Comparison of ENCODE assay signal across 8 cellular contexts in the genomic region with DNA sequence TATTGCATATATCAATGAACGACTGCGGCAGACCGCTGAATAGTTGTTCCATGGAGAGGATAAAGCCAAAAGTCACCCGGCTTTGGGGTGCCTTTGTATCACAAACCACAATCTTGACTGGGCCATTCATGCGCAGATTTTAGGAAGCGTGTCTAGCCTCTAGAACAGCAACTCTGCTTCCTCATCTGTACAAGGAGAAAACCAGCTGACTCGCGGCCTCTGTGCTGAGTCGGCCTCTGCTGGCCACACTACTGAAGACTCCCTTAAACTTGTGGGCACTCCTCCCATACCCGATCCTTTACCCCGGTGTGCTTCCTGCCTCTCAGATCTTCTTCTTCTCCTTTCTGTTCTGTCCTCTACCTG. TPM values are rescaled to one million over a fixed set of nuclear protein-coding genes. Genes with fewer than 3 reads are reported as not detected.
A peak's percentile ranks its signal among the peaks of the same experiment; 100 is the strongest.
DNase-seq lines count a peak whose midpoint lies in the region; ATAC-seq, FAIRE-seq and TF ChIP-seq lines count a peak whose summit lies in the region.

No MANE protein-coding gene starts in this region.

- peak overlapping the region; percentile 83 for H3K27ac Mint-ChIP-seq in activated naive CD8-positive, alpha-beta T cell treated with anti-CD3 and anti-CD28 coated beads, Interleukin-2, amount 50 U/mL, for 24 hours

- POLR2A ChIA-PET in HCT116 (lab: Charles Lee) = no interaction called here

- H3K9me3 Mint-ChIP-seq in activated naive CD8-positive, alpha-beta T cell treated with anti-CD3 and anti-CD28 coated beads, Interleukin-2, amount 50 U/mL, for 24 hours = peaks cover 7% of the 10 kb centered on the region

- H4K20me1 ChIP-seq in HCT116 (ENCODE audit: insufficient read depth) = no peaks in the 10 kb centered on the region
- no peaks in the 10 kb centered on the region for H4K20me1 ChIP-seq in hepatocyte (ENCODE audit: insufficient read depth, poor library complexity, severe bottlenecking)

- peak; percentile 15 for TF ChIP-seq CTCF in GM12865 (IDR thresholded peaks at IDR 0.05; ENCODE audit: insufficient read depth, low read depth, low read length, missing control alignments)
- TF ChIP-seq CTCF in HCT116 (IDR thresholded peaks at IDR 0.05 in 2 of 3, conservative IDR thresholded peaks at IDR 0.05 in 1 of 3; ENCODE audit: borderline replicate concordance in 1 of 3, insufficient read depth in 1 of 3, low read depth in 2 of 3, low read length in 2 of 3) = peak in 1 of 3 experiments; percentile 4; a peak in 1 of 6 replicates
- TF ChIP-seq CTCF in hepatocyte (IDR thresholded peaks at IDR 0.05; ENCODE audit: poor library complexity) = peak; percentile 11
- TF ChIP-seq CTCF in retinal pigment epithelial cell (conservative IDR thresholded peaks at IDR 0.05; ENCODE audit: low read depth, low read length) = no peak
- no peak for TF ChIP-seq CTCF in D721Med (IDR thresholded peaks at IDR 0.05; ENCODE audit: insufficient read depth, missing control alignments)

- H2AFZ ChIP-seq in HCT116 (ENCODE audit: low read depth, low read length, poor library complexity, severe bottlenecking) (no peak overlapping the region), hepatocyte (peak overlapping the region; percentile 87)

- TF ChIP-seq RAD21 in HCT116 (IDR thresholded peaks at IDR 0.05; ENCODE audit: low read depth) = peak; percentile 39

- RAD21 ChIA-PET in HCT116 (lab: Charles Lee; ENCODE audit: low non-redundant PET in 1 of 2, low total read pairs in 2 of 2, uncharacterized antibody in 2 of 2, unreplicated experiment in 2 of 2) = interaction anchor here in 1 of 2 experiments (0.6 kb wide), 1 partner anchor 45 kb away, joined by 3 read pairs; no protein-coding TSS in a partner anchor

- peak overlapping the region; percentile 52 for H3K4me3 Mint-ChIP-seq in activated naive CD8-positive, alpha-beta T cell treated with anti-CD3 and anti-CD28 coated beads, Interleukin-2, amount 50 U/mL, for 24 hours

- peaks cover 4% of the 10 kb centered on the region for H3K27me3 Mint-ChIP-seq in activated naive CD8-positive, alpha-beta T cell treated with anti-CD3 and anti-CD28 coated beads, Interleukin-2, amount 50 U/mL, for 24 hours

- H3K4me2 ChIP-seq in HCT116 (ENCODE audit: low read length) (no peak overlapping the region), hepatocyte (peak overlapping the region; percentile 95)

- H3K27ac ChIP-seq in HCT116 (ENCODE audit: low read depth, low read length) = no peak overlapping the region
- no peak overlapping the region for H3K27ac ChIP-seq in hepatocyte

- H3K4me1 ChIP-seq in HCT116 (ENCODE audit: control insufficient read depth in 1 of 2, insufficient read depth in 2 of 2, low read length in 2 of 2) (no peaks in the 10 kb centered on the region), hepatocyte (ENCODE audit: insufficient read depth) (peaks cover 9% of the 10 kb centered on the region)

- peaks cover 28% of the 10 kb centered on the region for H3K4me1 Mint-ChIP-seq in activated naive CD8-positive, alpha-beta T cell treated with anti-CD3 and anti-CD28 coated beads, Interleukin-2, amount 50 U/mL, for 24 hours

- no peak for FAIRE-seq in D721Med (lab: Jason Lieb, UNC)

- H3K79me2 ChIP-seq in HCT116 (ENCODE audit: insufficient read depth, low read length) = no peaks in the 10 kb centered on the region
- H3K79me2 ChIP-seq in hepatocyte = no peaks in the 10 kb centered on the region

- no peaks in the 10 kb centered on the region for H3K27me3 ChIP-seq in HCT116 (ENCODE audit: insufficient read depth, low read length)
- peaks cover 4% of the 10 kb centered on the region for H3K27me3 ChIP-seq in hepatocyte

- DNase-seq in GM12865 (ENCODE audit: low read depth) (peak; percentile 49), HCT116 (ENCODE audit: low read depth, low spot score) (no peak), NOMO-1 (lab: John Stamatoyannopoulos, UW; ENCODE audit: unreplicated experiment in 2 of 2) (peak; percentile 86 to 88), hepatocyte (ENCODE audit: low spot score) (peak; percentile 37), retinal pigment epithelial cell (ENCODE audit: low read depth) (no peak), NCI-H1694 (lab: John Stamatoyannopoulos, UW) (no peak), D721Med (ENCODE audit: insufficient read length, low spot score) (no peak)
- DNase-seq in activated naive CD8-positive, alpha-beta T cell treated with anti-CD3 and anti-CD28 coated beads, Interleukin-2, amount 50 U/mL, for 24 hours = no peak

- peak; percentile 72 for ATAC-seq in HCT116
- ATAC-seq in activated naive CD8-positive, alpha-beta T cell treated with anti-CD3 and anti-CD28 coated beads, Interleukin-2, amount 50 U/mL, for 24 hours = peak; percentile 25

- WGBS in hepatocyte (ENCODE audit: low lambda C conversion rate, missing lambda C conversion rate) = 60% methylated on average over 11 of the region's 11 CpGs

- H3K9me2 ChIP-seq in HCT116 (ENCODE audit: insufficient read depth) (no peaks in the 10 kb centered on the region), hepatocyte (replicated peaks; ENCODE audit: insufficient read depth) (no peaks in the 10 kb centered on the region)

- H3K9ac ChIP-seq in HCT116 (ENCODE audit: low read length) = no peak overlapping the region

- intact Hi-C loops in HCT116 (cut with micrococcal nuclease) = no loop called here

- H3K4me3 ChIP-seq in GM12865 (ENCODE audit: low read depth, low read length) = no peak overlapping the region
- no peak overlapping the region for H3K4me3 ChIP-seq in HCT116 (replicated peaks in 1 of 2; ENCODE audit: low read depth in 1 of 2, low read length in 2 of 2)
- H3K4me3 ChIP-seq in hepatocyte = peak overlapping the region; percentile 21
- peak overlapping the region; percentile 51 for H3K4me3 ChIP-seq in retinal pigment epithelial cell (ENCODE audit: low read length)

- H3K36me3 ChIP-seq in HCT116 (ENCODE audit: control insufficient read depth in 1 of 2, insufficient read depth in 2 of 2, low read length in 2 of 2) (no peaks in the 10 kb centered on the region), hepatocyte (replicated peaks; ENCODE audit: insufficient read depth, low read depth) (no peaks in the 10 kb centered on the region)

- BruUV-seq in HCT116 (replicated peaks; lab: Mats Ljungman, UMichigan) = no TSS peak

- peaks cover 7% of the 10 kb centered on the region for H3K36me3 Mint-ChIP-seq in activated naive CD8-positive, alpha-beta T cell treated with anti-CD3 and anti-CD28 coated beads, Interleukin-2, amount 50 U/mL, for 24 hours (ENCODE audit: low read depth)

- CTCF ChIA-PET in HCT116 (lab: Charles Lee) = no interaction called here

- no peaks in the 10 kb centered on the region for H3K9me3 ChIP-seq in HCT116 (ENCODE audit: control insufficient read depth in 1 of 2, insufficient read depth in 1 of 2, low read depth in 1 of 2, low read length in 2 of 2)
- no peaks in the 10 kb centered on the region for H3K9me3 ChIP-seq in hepatocyte (ENCODE audit: low read depth)

- TF ChIP-seq POLR2A in HCT116 (IDR thresholded peaks at IDR 0.05; ENCODE audit: borderline replicate concordance, extremely low read depth, insufficient read depth, insufficient read length) = no peak

TF ChIP-seq in HCT116, 20 proteins besides CTCF, POLR2A, EP300 and RAD21:
- no peak for TF ChIP-seq YY1 (IDR thresholded peaks at IDR 0.05; ENCODE audit: extremely low read depth, insufficient replicate concordance, low read depth, low read length)
- no peak for TF ChIP-seq ELF1 (IDR thresholded peaks at IDR 0.05; ENCODE audit: borderline replicate concordance, low read depth)
- TF ChIP-seq JUND (IDR thresholded peaks at IDR 0.05) = no peak
- TF ChIP-seq POLR2AphosphoS5 (IDR thresholded peaks at IDR 0.05; ENCODE audit: low read depth, low read length) = no peak
- TF ChIP-seq, protein P1, sequence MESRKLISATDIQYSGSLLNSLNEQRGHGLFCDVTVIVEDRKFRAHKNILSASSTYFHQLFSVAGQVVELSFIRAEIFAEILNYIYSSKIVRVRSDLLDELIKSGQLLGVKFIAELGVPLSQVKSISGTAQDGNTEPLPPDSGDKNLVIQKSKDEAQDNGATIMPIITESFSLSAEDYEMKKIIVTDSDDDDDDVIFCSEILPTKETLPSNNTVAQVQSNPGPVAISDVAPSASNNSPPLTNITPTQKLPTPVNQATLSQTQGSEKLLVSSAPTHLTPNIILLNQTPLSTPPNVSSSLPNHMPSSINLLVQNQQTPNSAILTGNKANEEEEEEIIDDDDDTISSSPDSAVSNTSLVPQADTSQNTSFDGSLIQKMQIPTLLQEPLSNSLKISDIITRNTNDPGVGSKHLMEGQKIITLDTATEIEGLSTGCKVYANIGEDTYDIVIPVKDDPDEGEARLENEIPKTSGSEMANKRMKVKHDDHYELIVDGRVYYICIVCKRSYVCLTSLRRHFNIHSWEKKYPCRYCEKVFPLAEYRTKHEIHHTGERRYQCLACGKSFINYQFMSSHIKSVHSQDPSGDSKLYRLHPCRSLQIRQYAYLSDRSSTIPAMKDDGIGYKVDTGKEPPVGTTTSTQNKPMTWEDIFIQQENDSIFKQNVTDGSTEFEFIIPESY (IDR thresholded peaks at IDR 0.05; ENCODE audit: extremely low read depth, insufficient replicate concordance, low read length) = no peak
- no peak for TF ChIP-seq TCF7L2 (IDR thresholded peaks at IDR 0.05; ENCODE audit: borderline replicate concordance, extremely low read depth, insufficient read depth, insufficient read length)

RNA-seq across cellular contexts. Expression of a gene that starts 0.9 kb away (rescaled TPM):
- total RNA-seq in HCT116 (2021; ENCODE audit: unreplicated experiment) (0.61 TPM), hepatocyte (0.23 and 0.68 TPM in 2 replicates)
- polyA plus RNA-seq in HCT116 (2012) = 0.22 and 0.30 TPM in 2 replicates
- polyA plus RNA-seq in hepatocyte = 1.5 and 1.6 TPM in 2 replicates

RNA-seq across cellular contexts. Expression of a gene that starts 10.4 kb away (rescaled TPM):
- total RNA-seq in HCT116 (2021; ENCODE audit: unreplicated experiment) (15.9 TPM), hepatocyte (17.1 and 22.6 TPM in 2 replicates)
- polyA plus RNA-seq in HCT116 (2012) = 15.8 TPM in 2 replicates
- 21.7 and 24.8 TPM in 2 replicates for polyA plus RNA-seq in hepatocyte

RNA-seq across cellular contexts. Expression of a gene that starts 49.3 kb away (rescaled TPM):
- 1.2 TPM for total RNA-seq in HCT116 (2021; ENCODE audit: unreplicated experiment)
- polyA plus RNA-seq in HCT116 (2012) = 1.3 and 1.5 TPM in 2 replicates
- total RNA-seq in hepatocyte = 47.0 and 47.4 TPM in 2 replicates
- 39.3 and 39.7 TPM in 2 replicates for polyA plus RNA-seq in hepatocyte

Comparison
In these comparisons a context has a peak if more than half of its experiments do, and no peak if none do; other contexts are left out.
1. DNase-seq: peak in GM12865 (single experiment), NOMO-1 (2 of 2) and hepatocyte (single experiment); none in HCT116 (single experiment), activated naive CD8-positive, alpha-beta T cell treated with anti-CD3 and anti-CD28 coated beads, Interleukin-2, amount 50 U/mL, for 24 hours (single experiment), retinal pigment epithelial cell (single experiment), NCI-H1694 (single experiment) and D721Med (single experiment).
2. H3K4me3 ChIP-seq: peak in hepatocyte (single experiment) and retinal pigment epithelial cell (single experiment); none in GM12865 (single experiment) and HCT116 (0 of 2).
3. CTCF ChIP-seq: peak in GM12865 (single experiment) and hepatocyte (single experiment); none in retinal pigment epithelial cell (single experiment) and D721Med (single experiment).
4. RNA of a gene that starts 49.3 kb away (total RNA-seq): 47.0 to 47.4 TPM in hepatocyte; 1.2 TPM in HCT116 (single experiment); every median in the first group is over 10 times any median in the second.